Comparison of ENCODE assay signal across 13 cellular contexts in genomic region chr9:88742483-88742882, GRCh38.
DNase-seq lines count a peak whose midpoint lies in the region; ATAC-seq and TF ChIP-seq lines count a peak whose summit lies in the region.
"Had no signal": no experiment of that assay in that cellular context is flagged by ENCODE, and none has a peak within 500 bp of the region (broad histone marks: within the 10 kb centered on the region; RNA-seq: fewer than 3 reads in every experiment).

No MANE protein-coding gene starts in this region.

- TF ChIP-seq CTCF in GM23338 (conservative IDR thresholded peaks at IDR 0.05; ENCODE audit: low read depth in 2 of 2) (no peak), brain microvascular endothelial cell (IDR thresholded peaks at IDR 0.05; ENCODE audit: low read depth, low read length, missing control alignments) (no peak), tibial artery (IDR thresholded peaks at IDR 0.05) (no peak), GM13977 (IDR thresholded peaks at IDR 0.05; ENCODE audit: extremely low read depth, insufficient read depth, missing control alignments) (no peak)

- no peak overlapping the region for H3K4me3 ChIP-seq in GM23338
- no peak overlapping the region for H3K4me3 ChIP-seq in brain microvascular endothelial cell (ENCODE audit: low read depth, low read length)
- no peak overlapping the region for H3K4me3 ChIP-seq in tibial artery

- H3K36me3 ChIP-seq in GM23338 (ENCODE audit: insufficient read depth) (no peaks in the 10 kb centered on the region), brain microvascular endothelial cell (replicated peaks) (no peaks in the 10 kb centered on the region), tibial artery (no peaks in the 10 kb centered on the region)

- H3K27ac ChIP-seq in GM23338 (ENCODE audit: low read depth) = no peak overlapping the region
- H3K27ac ChIP-seq in brain microvascular endothelial cell = no peak overlapping the region
- peak overlapping the region; percentile 54 to 61 for H3K27ac ChIP-seq in tibial artery

- H3K27ac Mint-ChIP-seq in GM23338 = no peak overlapping the region; the same call in 1 of the 2 replicates
- H3K27ac Mint-ChIP-seq: activated T-helper 2 cell treated with anti-CD3 and anti-CD28 coated beads, Interferon-gamma antibody, Interleukin-2, Interleukin-4, amounts not matched to agents 10 μg/mL and 5 μg/mL and 100 μg/mL, durations not matched to agents 14 hours and 24 hours and 36 hours had no signal

- no peaks in the 10 kb centered on the region for H3K9me3 ChIP-seq in tibial artery

- H3K79me2 ChIP-seq in GM23338 (replicated peaks; ENCODE audit: insufficient read depth) = no peaks in the 10 kb centered on the region

- peak overlapping the region; percentile 63; the same call in 1 of the 2 replicates for H2AFZ ChIP-seq in GM23338

- no peaks in the 10 kb centered on the region for H3F3A ChIP-seq in GM23338 (replicated peaks; ENCODE audit: low read depth)

- intact Hi-C loops in tibial artery (cut with DNase I; ENCODE audit: low total_unique reads) = no loop called here

- H3K27me3 ChIP-seq in GM23338 (ENCODE audit: insufficient read depth) = no peaks in the 10 kb centered on the region
- no peaks in the 10 kb centered on the region for H3K27me3 ChIP-seq in brain microvascular endothelial cell (replicated peaks)
- no peaks in the 10 kb centered on the region for H3K27me3 ChIP-seq in tibial artery

- peaks cover 6% of the 10 kb centered on the region for H3K27me3 Mint-ChIP-seq in GM23338 (ENCODE audit: insufficient read depth, low read depth, poor library complexity)

- peaks cover 28% of the 10 kb centered on the region for H3K4me1 Mint-ChIP-seq in GM23338
- H3K4me1 Mint-ChIP-seq: central memory CD8-positive, alpha-beta T cell had no signal

- in situ Hi-C loops in brain microvascular endothelial cell (cut with HindIII; ENCODE audit: low pct_ligation_motif_present, low sequenced_read_pairs) = no loop called here
- in situ Hi-C loops in GM13977 (cut with MboI; ENCODE audit: low pct_unique_long_range_greater_than_20kb, low sequenced_read_pairs, unreplicated experiment) = no loop called here

- H4K20me1 ChIP-seq in GM23338 (replicated peaks; ENCODE audit: insufficient read depth) = no peaks in the 10 kb centered on the region

- no peak overlapping the region for H3K4me2 ChIP-seq in GM23338

- ATAC-seq in GM23338 = no peak

- no peaks in the 10 kb centered on the region for H3K9me2 ChIP-seq in GM23338 (ENCODE audit: insufficient read depth)

- peaks cover 13% of the 10 kb centered on the region for H3K9me3 Mint-ChIP-seq in GM23338
- H3K9me3 Mint-ChIP-seq: activated T-helper 2 cell treated with anti-CD3 and anti-CD28 coated beads, Interferon-gamma antibody, Interleukin-2, Interleukin-4, amounts not matched to agents 10 μg/mL and 5 μg/mL and 100 μg/mL, durations not matched to agents 14 hours and 24 hours and 36 hours; central memory CD8-positive, alpha-beta T cell had no signal

- no peak overlapping the region for H3K4me3 Mint-ChIP-seq in GM23338
- H3K4me3 Mint-ChIP-seq: central memory CD8-positive, alpha-beta T cell; neural crest cell had no signal

- no peak for DNase-seq in GM23338 (ENCODE audit: low spot score)
- DNase-seq in brain microvascular endothelial cell = peak; percentile 42
- DNase-seq in kidney glomerular epithelial cell (lab: John Stamatoyannopoulos, UW) = peak; percentile 11
- DNase-seq in tibial artery = peak; percentile 71 to 87
- no peak for DNase-seq in stimulated activated CD4-positive, alpha-beta T cell treated with anti-CD3 and anti-CD28 coated beads, Interleukin-12 subunit alpha, Interleukin-12 subunit beta, amount 100 ng/mL, for 4 hours
- DNase-seq in SIG-M5 (lab: John Stamatoyannopoulos, UW) = no peak
- no peak for DNase-seq in GM13977 (ENCODE audit: low spot score)
- DNase-seq: activated CD4-positive, alpha-beta T cell treated with anti-CD3 and anti-CD28 coated beads for 4 hours; foreskin melanocyte; NCI-H774 had no signal

- H3K4me1 ChIP-seq in GM23338 (ENCODE audit: insufficient read depth) (peaks cover 15% of the 10 kb centered on the region), tibial artery (peaks cover 0 to 47% (median 32%) of the 10 kb centered on the region in 4 donors)

- peaks cover 5% of the 10 kb centered on the region; the same call in 2 of the 3 replicates for H3K36me3 Mint-ChIP-seq in GM23338 (ENCODE audit: low read depth)

TF ChIP-seq in GM23338, 12 proteins besides CTCF, POLR2A, EP300 and RAD21:
- TF ChIP-seq REST (IDR thresholded peaks at IDR 0.05; ENCODE audit: unreplicated experiment) = no peak

Comparison
In these comparisons a context has a peak if more than half of its experiments do, and no peak if none do; other contexts are left out.
1. DNase-seq: peak in brain microvascular endothelial cell (single experiment), kidney glomerular epithelial cell (single experiment) and tibial artery (2 of 2); none in GM23338 (single experiment), stimulated activated CD4-positive, alpha-beta T cell treated with anti-CD3 and anti-CD28 coated beads, Interleukin-12 subunit alpha, Interleukin-12 subunit beta, amount 100 ng/mL, for 4 hours (single experiment), SIG-M5 (single experiment) and GM13977 (single experiment).
2. H3K27ac ChIP-seq: peak in tibial artery (2 of 2); none in GM23338 (single experiment) and brain microvascular endothelial cell (single experiment).